ENCODE assay signal across 8 cellular contexts in genomic region chr4:1043658-1044468, GRCh38. TPM values are rescaled to one million over a fixed set of nuclear protein-coding genes. Genes with fewer than 3 reads are reported as not detected.
DNase-seq lines count a peak whose midpoint lies in the region; ATAC-seq and TF ChIP-seq lines count a peak whose summit lies in the region.

No MANE protein-coding gene starts in this region.

- H3K27ac ChIP-seq in HUES48 (ENCODE audit: low read depth, low read length) (peak overlapping the region; percentile 82), right cardiac atrium (ENCODE audit: low read length) (no peak overlapping the region), gastrocnemius medialis (no peak overlapping the region)

- ATAC-seq in right cardiac atrium, result peak; percentile 88 to 91
- peak; percentile 79 to 84 for ATAC-seq in gastrocnemius medialis
- ATAC-seq in GM18873 (IDR thresholded peaks at IDR 0.05; ENCODE audit: low FRiP score, unreplicated experiment), result no peak
- ATAC-seq in GM21576 (IDR thresholded peaks at IDR 0.05; ENCODE audit: unreplicated experiment), result no peak

- intact Hi-C loops in right cardiac atrium (cut with DNase I) (no loop called here), gastrocnemius medialis (cut with DNase I; ENCODE audit: low total_unique reads) (no loop called here)

- in situ Hi-C loops in gastrocnemius medialis (cut with MboI; ENCODE audit: low sequenced_read_pairs in 4 of 4), result no loop called here

- H3K36me3 ChIP-seq in HUES48 (ENCODE audit: control insufficient read depth, insufficient read depth, low read length) (no peaks in the 10 kb centered on the region), gastrocnemius medialis (no peaks in the 10 kb centered on the region)

- no peak for TF ChIP-seq POLR2A in gastrocnemius medialis (IDR thresholded peaks at IDR 0.05)

- WGBS in right cardiac atrium, result 22% methylated on average over 35 of the region's 35 CpGs

- no peak overlapping the region; the same call in 1 of the 2 replicates for H3K9ac ChIP-seq in HUES48 (ENCODE audit: low read depth, low read length)

- no peak overlapping the region for H3K4me3 ChIP-seq in HUES48 (ENCODE audit: low read depth, low read length)
- no peak overlapping the region for H3K4me3 ChIP-seq in right cardiac atrium (ENCODE audit: low read length)
- no peak overlapping the region for H3K4me3 ChIP-seq in gastrocnemius medialis

- DNase-seq in AG09319 (ENCODE audit: extremely low read depth, low read depth) (peak; percentile 96), amniotic epithelial cell (ENCODE audit: low read depth) (peak; percentile 99), right cardiac atrium (peak; percentile 94 to 96 (median 95)), gastrocnemius medialis (peak; percentile 76 to 84), NCI-H446 (lab: John Stamatoyannopoulos, UW) (no peak)

- TF ChIP-seq CTCF in AG09319 (IDR thresholded peaks at IDR 0.05; ENCODE audit: low read depth, low read length) (no peak), gastrocnemius medialis (IDR thresholded peaks at IDR 0.05 in 4 of 5, conservative IDR thresholded peaks at IDR 0.05 in 1 of 5) (no peak)

- H3K4me1 ChIP-seq in HUES48 (ENCODE audit: control insufficient read depth, insufficient read depth, low read length) (peaks cover 5% of the 10 kb centered on the region; the same call in 1 of the 2 replicates), right cardiac atrium (ENCODE audit: control insufficient read depth, insufficient read depth, low read length) (peaks cover 2% of the 10 kb centered on the region), gastrocnemius medialis (peaks cover 0 to 3% of the 10 kb centered on the region in 2 donors)

- H3K27me3 ChIP-seq in HUES48 (ENCODE audit: control insufficient read depth, insufficient read depth, low read length) (peaks cover 23% of the 10 kb centered on the region; the same call in 1 of the 2 replicates), right cardiac atrium (ENCODE audit: control insufficient read depth, insufficient read depth) (no peaks in the 10 kb centered on the region), gastrocnemius medialis (peaks cover 36 to 77% (median 48%) of the 10 kb centered on the region in 3 donors)

- H3K9me3 ChIP-seq in HUES48 (ENCODE audit: control insufficient read depth, insufficient read depth, low read length) (no peaks in the 10 kb centered on the region), right cardiac atrium (ENCODE audit: control insufficient read depth, low read length) (no peaks in the 10 kb centered on the region), gastrocnemius medialis (no peaks in the 10 kb centered on the region)

RNA-seq across cellular contexts. Expression of gene FGFRL1, which starts 32.4 kb away (rescaled TPM):
- total RNA-seq in right cardiac atrium (10 to 100 TPM; 17.4 to 21.7 (median 20.3) TPM), gastrocnemius medialis (10 to 100 TPM; 10.4 to 32.4 (median 15.2) TPM)
- 19.2 TPM for polyA plus RNA-seq in right cardiac atrium

RNA-seq across cellular contexts. Expression of gene SLC26A1, which starts 50.7 kb away (rescaled TPM):
- under 1 TPM in 2 of 4 donors, not detected in 2; 0.36 to 0.37 TPM for total RNA-seq in right cardiac atrium
- polyA plus RNA-seq in right cardiac atrium, result 0.34 TPM
- under 1 TPM in 1 of 4 donors, not detected in 3; 0.16 TPM for total RNA-seq in gastrocnemius medialis

RNA-seq across cellular contexts. Expression of gene IDUA, which starts 57.0 kb away (rescaled TPM):
- total RNA-seq in right cardiac atrium (10 to 100 TPM; 14.7 to 17.4 (median 17.1) TPM), gastrocnemius medialis (10 to 100 TPM in 1 of 4 donors, 1 to 10 TPM in 2, under 1 TPM in 1; 0.12 to 10.8 (median 2.4) TPM)
- polyA plus RNA-seq in right cardiac atrium, result 8.5 TPM

Comparison
In these comparisons a context has a peak if more than half of its experiments do, and no peak if none do; other contexts are left out.
1. DNase-seq: peak in AG09319 (single experiment), amniotic epithelial cell (single experiment), right cardiac atrium (3 of 3) and gastrocnemius medialis (2 of 2); none in NCI-H446 (0 of 2).
2. ATAC-seq: peak in right cardiac atrium (2 of 2) and gastrocnemius medialis (2 of 2); none in GM18873 (single experiment) and GM21576 (single experiment).